Comparison of ENCODE assay signal across 1 cellular context in the genomic region with DNA sequence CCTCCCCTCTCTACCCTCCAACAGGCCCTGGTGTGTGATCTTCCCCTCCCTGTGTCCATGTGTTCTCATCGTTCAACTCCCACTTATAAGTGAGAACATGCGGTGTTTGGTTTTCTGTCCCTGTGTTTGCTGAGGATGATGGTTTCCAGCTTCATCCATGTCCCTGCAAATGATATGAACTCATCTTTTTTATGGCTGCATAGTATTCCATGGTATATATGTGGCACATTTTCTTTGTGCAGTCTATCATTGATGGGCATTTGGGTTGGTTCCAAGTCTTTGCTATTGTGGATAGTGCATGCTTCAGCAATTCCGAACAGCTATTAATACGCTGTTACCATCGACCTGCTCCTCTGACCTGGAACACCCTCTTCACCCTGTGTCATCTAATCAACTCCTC. TPM values are rescaled to one million over a fixed set of nuclear protein-coding genes. Genes with fewer than 3 reads are reported as not detected.
"Had no signal": no experiment of that assay in that cellular context is flagged by ENCODE, and none has a peak within 500 bp of the region (broad histone marks: within the 10 kb centered on the region; RNA-seq: fewer than 3 reads in every experiment).

No MANE protein-coding gene starts in this region.

RNA-seq across cellular contexts. Expression of a gene that starts 32.9 kb away (rescaled TPM):
- polyA plus RNA-seq: IgD-negative memory B cell had no signal
